In genomic region chr3:127676456-127676855, GRCh38 we compare ENCODE assay signal across 23 cellular contexts. TPM values are rescaled to one million over a fixed set of nuclear protein-coding genes. Genes with fewer than 3 reads are reported as not detected.
DNase-seq lines count a peak whose midpoint lies in the region; ATAC-seq, FAIRE-seq and TF ChIP-seq lines count a peak whose summit lies in the region.
"Had no signal": no experiment of that assay in that cellular context is flagged by ENCODE, and none has a peak within 500 bp of the region (broad histone marks: within the 10 kb centered on the region; RNA-seq: fewer than 3 reads in every experiment).

No MANE protein-coding gene starts in this region.

- peak overlapping the region; percentile 51 for H2AFZ ChIP-seq in IMR-90 (replicated peaks; ENCODE audit: low read length, poor library complexity)
- no peak overlapping the region for H2AFZ ChIP-seq in keratinocyte (ENCODE audit: control insufficient read depth, low read length)

- no peak overlapping the region for H3K9ac ChIP-seq in IMR-90 (ENCODE audit: low read depth, low read length)
- H3K9ac ChIP-seq in keratinocyte (ENCODE audit: control insufficient read depth, extremely low read depth, insufficient read depth, low read length) = no peak overlapping the region

- peak overlapping the region; percentile 68 for H3K27ac Mint-ChIP-seq in stimulated activated effector memory CD8-positive, alpha-beta T cell treated with anti-CD3 and anti-CD28 coated beads, Interleukin-12 subunit alpha, Interleukin-12 subunit beta, amount 100 ng/mL, for 72 hours
- H3K27ac Mint-ChIP-seq: activated CD4-positive, alpha-beta T cell treated with anti-CD3 and anti-CD28 coated beads, Interleukin-2, amount 10 ng/mL, durations not matched to agents 7 days and 5 days; B cell had no signal

- H3K18ac ChIP-seq in IMR-90 (ENCODE audit: low read depth, low read length) = no peak overlapping the region

- no peaks in the 10 kb centered on the region for H3K79me2 ChIP-seq in keratinocyte (ENCODE audit: control insufficient read depth, insufficient read depth, low read length)

- H3K4ac ChIP-seq in IMR-90 (ENCODE audit: low read depth, low read length) = no peak overlapping the region

- H4K5ac ChIP-seq in IMR-90 (ENCODE audit: low read depth, low read length) = no peak overlapping the region

- H4K8ac ChIP-seq in IMR-90 (ENCODE audit: low read depth in 2 of 2, low read length in 2 of 2) = no peak overlapping the region

- peak; percentile 58 for DNase-seq in activated effector memory CD4-positive, alpha-beta T cell treated with anti-CD3 and anti-CD28 coated beads, Interleukin-2, amount 50 U/mL, for 16 hours
- DNase-seq in activated effector memory CD4-positive, alpha-beta T cell treated with Interleukin-2 at 50 U/mL for 16 hours = no peak
- no peak for DNase-seq in IMR-90
- no peak for DNase-seq in keratinocyte (ENCODE audit: low read depth, low spot score)
- DNase-seq in stimulated activated effector memory CD8-positive, alpha-beta T cell treated with anti-CD3 and anti-CD28 coated beads, Interleukin-12 subunit alpha, Interleukin-12 subunit beta, amount 100 ng/mL, for 72 hours (ENCODE audit: low spot score in 2 of 2) = no peak
- DNase-seq in amniotic stem cell (lab: John Stamatoyannopoulos, UW) = no peak
- no peak for DNase-seq in medulla oblongata (ENCODE audit: extremely low spot score)
- DNase-seq: activated CD4-positive, alpha-beta T cell treated with anti-CD3 and anti-CD28 coated beads, Interleukin-2, amount 10 ng/mL, durations not matched to agents 7 days and 5 days; cerebellar nuclear complex; COR-L47; DMS79 treated with DMSO at 0.1 percent for 48 hours; effector CD4-positive, alpha-beta T cell; erythroblast; GOT3; mesenchymal stem cell; NCI-H1694 treated with DMSO at 0.1 percent for 48 hours; NCI-H526 treated with DMSO at 0.1 percent for 48 hours had no signal

- H3K79me1 ChIP-seq in IMR-90 (ENCODE audit: low read depth in 1 of 2, low read length in 2 of 2) = peaks cover 19 to 26% of the 10 kb centered on the region in 2 experiments

- H3K9me3 Mint-ChIP-seq in stimulated activated effector memory CD8-positive, alpha-beta T cell treated with anti-CD3 and anti-CD28 coated beads, Interleukin-12 subunit alpha, Interleukin-12 subunit beta, amount 100 ng/mL, for 72 hours = no peaks in the 10 kb centered on the region
- H3K9me3 Mint-ChIP-seq: activated CD4-positive, alpha-beta T cell treated with anti-CD3 and anti-CD28 coated beads, Interleukin-2, amount 10 ng/mL, durations not matched to agents 7 days and 5 days had no signal

- H3K23ac ChIP-seq in IMR-90 (ENCODE audit: low read depth, low read length) = no peak overlapping the region

- no peak for FAIRE-seq in keratinocyte (lab: Jason Lieb, UNC)
- FAIRE-seq: A549 had no signal

- H3K36me3 Mint-ChIP-seq in stimulated activated effector memory CD8-positive, alpha-beta T cell treated with anti-CD3 and anti-CD28 coated beads, Interleukin-12 subunit alpha, Interleukin-12 subunit beta, amount 100 ng/mL, for 72 hours = peaks cover 21% of the 10 kb centered on the region
- H3K36me3 Mint-ChIP-seq: activated naive CD8-positive, alpha-beta T cell had no signal

- dilution Hi-C loops in IMR-90 (cut with HindIII; ENCODE audit: low sequenced_read_pairs, unreplicated experiment) = no loop called here
- dilution Hi-C loops in keratinocyte (cut with MboI; ENCODE audit: extremely low pct_ligation_motif_present, low sequenced_read_pairs) = no loop called here

- ATAC-seq in IMR-90 (ENCODE audit: low read depth) = no peak
- ATAC-seq in stimulated activated effector memory CD8-positive, alpha-beta T cell treated with anti-CD3 and anti-CD28 coated beads, Interleukin-12 subunit alpha, Interleukin-12 subunit beta, amount 100 ng/mL, for 72 hours = no peak
- ATAC-seq in HG03039 (IDR thresholded peaks at IDR 0.05; ENCODE audit: unreplicated experiment) = no peak
- ATAC-seq: A549, Panc1, right cardiac atrium had no signal

- peak overlapping the region; percentile 50 for H2AK9ac ChIP-seq in IMR-90 (replicated peaks; ENCODE audit: low read depth, low read length, poor library complexity)

- no peak overlapping the region for H2BK120ac ChIP-seq in IMR-90 (ENCODE audit: low read depth, low read length)

- in situ Hi-C loops in IMR-90 (cut with MboI; ENCODE audit: low sequenced_read_pairs) = no loop called here

- H3K4me1 ChIP-seq in IMR-90 (ENCODE audit: control insufficient read depth, insufficient read depth, low read length) = peaks cover 8% of the 10 kb centered on the region
- peaks cover 37% of the 10 kb centered on the region for H3K4me1 ChIP-seq in keratinocyte (ENCODE audit: control insufficient read depth, extremely low read depth, insufficient read depth, low read length)

- peaks cover 4% of the 10 kb centered on the region; the same call in 1 of the 2 replicates for H3K9me1 ChIP-seq in IMR-90 (ENCODE audit: insufficient read depth, low read length)
- no peaks in the 10 kb centered on the region for H3K9me1 ChIP-seq in keratinocyte (ENCODE audit: control insufficient read depth, extremely low read depth, insufficient read depth, low read length)

- H3K27ac ChIP-seq in IMR-90 (ENCODE audit: insufficient read depth, low read length) (no peak overlapping the region), keratinocyte (ENCODE audit: control insufficient read depth, insufficient read depth, low read length) (peak overlapping the region; percentile 26)
- H3K27ac ChIP-seq: A549 had no signal

- H3K14ac ChIP-seq in IMR-90 (replicated peaks; ENCODE audit: low read depth, low read length) = no peak overlapping the region

- POLR2A ChIA-PET in IMR-90 (lab: Charles Lee; ENCODE audit: unreplicated experiment) = no interaction called here

- peaks cover 45% of the 10 kb centered on the region for H3K4me1 Mint-ChIP-seq in stimulated activated effector memory CD8-positive, alpha-beta T cell treated with anti-CD3 and anti-CD28 coated beads, Interleukin-12 subunit alpha, Interleukin-12 subunit beta, amount 100 ng/mL, for 72 hours

- TF ChIP-seq POLR2A in IMR-90 (IDR thresholded peaks at IDR 0.05; ENCODE audit: low read depth, low read length) = no peak

- H3K4me3 Mint-ChIP-seq in stimulated activated effector memory CD8-positive, alpha-beta T cell treated with anti-CD3 and anti-CD28 coated beads, Interleukin-12 subunit alpha, Interleukin-12 subunit beta, amount 100 ng/mL, for 72 hours = no peak overlapping the region
- H3K4me3 Mint-ChIP-seq: activated CD4-positive, alpha-beta T cell treated with anti-CD3 and anti-CD28 coated beads, Interleukin-2, amount 10 ng/mL, durations not matched to agents 7 days and 5 days; activated naive CD8-positive, alpha-beta T cell; B cell had no signal

- no peak overlapping the region for H2BK20ac ChIP-seq in IMR-90 (ENCODE audit: low read depth, low read length)

- CTCF ChIA-PET in IMR-90 (lab: Yijun Ruan, JAX) = no interaction called here

- no CpG with 5 or more reads among the region's 4 CpGs for WGBS in IMR-90 (ENCODE audit: extremely low coverage in 2 of 2, insufficient read length in 1 of 2), 2 experiments

- H2AK5ac ChIP-seq in IMR-90 (ENCODE audit: low read depth, low read length) = no peak overlapping the region

- H3K4me3 ChIP-seq in IMR-90 (ENCODE audit: insufficient read depth, low read depth, low read length) = no peak overlapping the region
- no peak overlapping the region for H3K4me3 ChIP-seq in keratinocyte (ENCODE audit: control insufficient read depth in 2 of 3, extremely low read depth in 1 of 3, insufficient read depth in 2 of 3, low read depth in 1 of 3, low read length in 3 of 3)
- H3K4me3 ChIP-seq: A549 had no signal

- H3K9me3 ChIP-seq in IMR-90 (ENCODE audit: control insufficient read depth, insufficient read depth, low read length) = no peaks in the 10 kb centered on the region
- no peaks in the 10 kb centered on the region for H3K9me3 ChIP-seq in keratinocyte (ENCODE audit: control insufficient read depth, low read depth, low read length)
- H3K9me3 ChIP-seq: A549 had no signal

- TF ChIP-seq CTCF in IMR-90 (conservative IDR thresholded peaks at IDR 0.05; ENCODE audit: low read depth, low read length) (no peak), keratinocyte (optimal IDR thresholded peaks at IDR 0.05 in 1 of 3, IDR thresholded peaks at IDR 0.05 in 1 of 3, conservative IDR thresholded peaks at IDR 0.05 in 1 of 3; ENCODE audit: extremely low read depth in 1 of 3, insufficient read depth in 2 of 3, low read length in 3 of 3) (no peak)

- no peak overlapping the region for H3K56ac ChIP-seq in IMR-90 (ENCODE audit: extremely low read depth, insufficient read depth, low read length)

- H2BK15ac ChIP-seq in IMR-90 (ENCODE audit: low read depth, low read length) = no peak overlapping the region

- H3K36me3 ChIP-seq in IMR-90 (ENCODE audit: control insufficient read depth, insufficient read depth, low read length) (peaks cover 31% of the 10 kb centered on the region), keratinocyte (ENCODE audit: control insufficient read depth in 2 of 2, extremely low read depth in 1 of 2, insufficient read depth in 2 of 2, low read length in 2 of 2) (peaks cover 1 to 6% of the 10 kb centered on the region in 2 experiments)

- intact Hi-C loops in IMR-90 (cut with micrococcal nuclease) = no loop called here

- H3K27me3 ChIP-seq in IMR-90 (ENCODE audit: control insufficient read depth, insufficient read depth, low read length) (no peaks in the 10 kb centered on the region), keratinocyte (ENCODE audit: control insufficient read depth, extremely low read depth, insufficient read depth, low read length) (no peaks in the 10 kb centered on the region)

- no peak overlapping the region for H2BK5ac ChIP-seq in IMR-90 (ENCODE audit: low read depth, low read length, poor library complexity, severe bottlenecking)

- BruUV-seq in IMR-90 (replicated peaks; lab: Mats Ljungman, UMichigan) = no TSS peak

- TF ChIP-seq RAD21 in IMR-90 (IDR thresholded peaks at IDR 0.05; ENCODE audit: low read length) = no peak

- H3K4me2 ChIP-seq in IMR-90 (ENCODE audit: low read depth, low read length) (no peak overlapping the region), keratinocyte (ENCODE audit: control insufficient read depth, extremely low read depth, insufficient read depth, low read depth, low read length) (peak overlapping the region; percentile 16)
- H3K4me2 ChIP-seq: A549 had no signal

- H4K20me1 ChIP-seq in IMR-90 (ENCODE audit: insufficient read depth, low read length) (no peaks in the 10 kb centered on the region; the same call in none of the 2 replicates), keratinocyte (ENCODE audit: control insufficient read depth, extremely low read depth, insufficient read depth, low read length) (no peaks in the 10 kb centered on the region)

- H4K91ac ChIP-seq in IMR-90 (ENCODE audit: insufficient read depth, low read depth, low read length) = no peak overlapping the region

RNA-seq across cellular contexts. Expression of gene ABTB1, which starts 3.7 kb away (rescaled TPM):
- total RNA-seq in IMR-90 (2012; rRNA removed) = 3.2 and 3.3 TPM in 2 replicates
- polyA plus RNA-seq in IMR-90 (2012; rRNA removed) (23.0 and 25.3 TPM in 2 replicates), keratinocyte (11.6 to 15.2 TPM (median 13.7 TPM) in 3 replicates)
- 18.6 and 29.2 TPM in 2 replicates for polyA plus RNA-seq in IMR-90 (2012; cell fraction: cytosol; rRNA removed)
- polyA plus RNA-seq in IMR-90 (2012; cell fraction: nucleus; rRNA removed; ENCODE audit: low replicate concordance) = 139 and 305 TPM in 2 replicates
- 7.0 TPM for polyA plus RNA-seq in keratinocyte (2011; ENCODE audit: low read depth)
- polyA plus RNA-seq in keratinocyte (2011; cell fraction: cytosol; rRNA removed) = 5.4 and 12.1 TPM in 2 replicates
- 34.4 and 39.2 TPM in 2 replicates for polyA plus RNA-seq in keratinocyte (2011; cell fraction: nucleus; rRNA removed)
- polyA plus RNA-seq in keratinocyte (2012; ENCODE audit: low replicate concordance) = 11.3 and 11.7 TPM in 2 replicates
- polyA minus RNA-seq in keratinocyte = 12.9 to 26.2 TPM (median 19.6 TPM) in 3 replicates
- polyA minus RNA-seq in keratinocyte (2011; cell fraction: cytosol; rRNA and poly(A)+ RNA removed) = 18.6 TPM
- 8.8 and 11.6 TPM in 2 replicates for polyA minus RNA-seq in keratinocyte (2011; cell fraction: nucleus; rRNA and poly(A)+ RNA removed)

RNA-seq across cellular contexts. Expression of gene PODXL2, which starts 47.5 kb away (rescaled TPM):
- 1.6 and 1.7 TPM in 2 replicates for total RNA-seq in IMR-90 (2012; rRNA removed)
- polyA plus RNA-seq in IMR-90 (2012; rRNA removed) (5.4 and 5.8 TPM in 2 replicates), keratinocyte (1.3 to 2.4 TPM (median 1.6 TPM) in 3 replicates)
- polyA plus RNA-seq in IMR-90 (2012; cell fraction: cytosol; rRNA removed) = 2.9 and 6.6 TPM in 2 replicates
- 2.4 and 3.5 TPM in 2 replicates for polyA plus RNA-seq in IMR-90 (2012; cell fraction: nucleus; rRNA removed; ENCODE audit: low replicate concordance)
- 1.6 TPM for polyA plus RNA-seq in keratinocyte (2011; ENCODE audit: low read depth)
- 1.2 and 1.9 TPM in 2 replicates for polyA plus RNA-seq in keratinocyte (2011; cell fraction: cytosol; rRNA removed)
- polyA plus RNA-seq in keratinocyte (2011; cell fraction: nucleus; rRNA removed) = 2.9 and 3.7 TPM in 2 replicates
- 1.2 and 1.5 TPM in 2 replicates for polyA plus RNA-seq in keratinocyte (2012; ENCODE audit: low replicate concordance)
- 1.5 to 2.1 TPM in 2 of 3 replicates, not detected in the other for polyA minus RNA-seq in keratinocyte
- 3.3 TPM for polyA minus RNA-seq in keratinocyte (2011; cell fraction: cytosol; rRNA and poly(A)+ RNA removed)
- 2.4 and 2.9 TPM in 2 replicates for polyA minus RNA-seq in keratinocyte (2011; cell fraction: nucleus; rRNA and poly(A)+ RNA removed)
